8 cellular contexts compared by ENCODE assay signal in genomic region chr2:200963129-200963917, GRCh38. TPM values are rescaled to one million over a fixed set of nuclear protein-coding genes. Genes with fewer than 3 reads are reported as not detected.
DNase-seq lines count a peak whose midpoint lies in the region; ATAC-seq and TF ChIP-seq lines count a peak whose summit lies in the region.

TSS of gene ORC2 (minus strand) at chr2:200963660. CDS start at chr2:200958123, 5,537 bp downstream.

- peak within 1 kb of the TSS; percentile 90 for H3K4me3 Mint-ChIP-seq in activated CD4-positive, alpha-beta T cell treated with anti-CD3 and anti-CD28 coated beads, Interleukin-2, amount 10 ng/mL, durations not matched to agents 24 days and 14 days

- peaks cover 19% of the 10 kb centered on the region for H3K36me3 Mint-ChIP-seq in activated CD4-positive, alpha-beta T cell treated with anti-CD3 and anti-CD28 coated beads, Interleukin-2, amount 10 ng/mL, durations not matched to agents 24 days and 14 days (ENCODE audit: low read depth)

- H3K27ac Mint-ChIP-seq in activated CD4-positive, alpha-beta T cell treated with anti-CD3 and anti-CD28 coated beads, Interleukin-2, amount 10 ng/mL, durations not matched to agents 24 days and 14 days, result peak within 1 kb of the TSS; percentile 96

- TF ChIP-seq CTCF in C4-2B (conservative IDR thresholded peaks at IDR 0.05), result peak; percentile 59

- H3K27me3 Mint-ChIP-seq in activated CD4-positive, alpha-beta T cell treated with anti-CD3 and anti-CD28 coated beads, Interleukin-2, amount 10 ng/mL, durations not matched to agents 24 days and 14 days, result no peaks in the 10 kb centered on the region

- DNase-seq in NCI-H526 treated with DMSO at 0.1 percent for 48 hours (lab: John Stamatoyannopoulos, UW), result peak; percentile 94
- DNase-seq in activated CD4-positive, alpha-beta T cell treated with anti-CD3 and anti-CD28 coated beads, Interleukin-2, amount 10 ng/mL, durations not matched to agents 24 days and 14 days, result peak; percentile 99
- DNase-seq in cortex of kidney (lab: John Stamatoyannopoulos, UW), result peak; percentile 37
- DNase-seq in left colon, result peak; percentile 96 to 97
- peak; percentile 90 for DNase-seq in stimulated activated CD4-positive, alpha-beta T cell treated with anti-CD3 and anti-CD28 coated beads, Interleukin-1b, Interleukin-23, amount 100 ng/mL, for 48 hours

- peak; percentile 91 for ATAC-seq in GM19328 (IDR thresholded peaks at IDR 0.05; ENCODE audit: unreplicated experiment)
- peak; percentile 83 for ATAC-seq in HG03520 (IDR thresholded peaks at IDR 0.05; ENCODE audit: unreplicated experiment)
- ATAC-seq in left colon, result peak; percentile 91

- H3K4me1 Mint-ChIP-seq in activated CD4-positive, alpha-beta T cell treated with anti-CD3 and anti-CD28 coated beads, Interleukin-2, amount 10 ng/mL, durations not matched to agents 24 days and 14 days, result peaks cover 45% of the 10 kb centered on the region

- peak within 1 kb of the TSS; percentile 94 for H3K27ac ChIP-seq in C4-2B

- H3K9me3 Mint-ChIP-seq in activated CD4-positive, alpha-beta T cell treated with anti-CD3 and anti-CD28 coated beads, Interleukin-2, amount 10 ng/mL, durations not matched to agents 24 days and 14 days, result no peaks in the 10 kb centered on the region

- intact Hi-C loops in activated CD4-positive, alpha-beta T cell treated with anti-CD3 and anti-CD28 coated beads, Interleukin-2, amount 10 ng/mL, durations not matched to agents 24 days and 14 days (cut with micrococcal nuclease), result loop anchor here (1.0 to 5.0 kb wide), 6 partner anchors 19 to 219 kb away; partner anchors contain the start of gene CASP10
- intact Hi-C loops in left colon (cut with DNase I, micrococcal nuclease), result loop anchor here in 1 of 2 donors (10.0 kb wide), 1 partner anchor 101 kb away; no protein-coding TSS in a partner anchor

RNA-seq across cellular contexts. Expression of gene ORC2, which starts in this region (rescaled TPM):
- 64.2 and 66.5 TPM in 2 replicates for total RNA-seq in activated CD4-positive, alpha-beta T cell treated with anti-CD3 and anti-CD28 coated beads, Interleukin-2, amount 10 ng/mL, durations not matched to agents 24 days and 14 days
- total RNA-seq in left colon, result 10 to 100 TPM; 25.5 to 26.8 TPM

Comparison
In these comparisons a context has a peak if more than half of its experiments do, and no peak if none do; other contexts are left out.
1. Peak in every context shown above with its lines: DNase-seq, ATAC-seq and H3K27ac ChIP-seq.
2. DNase-seq: peak in every context shown above with its lines; median percentile 99 in activated CD4-positive, alpha-beta T cell treated with anti-CD3 and anti-CD28 coated beads, Interleukin-2, amount 10 ng/mL, durations not matched to agents 24 days and 14 days; 96 in left colon; 94 in NCI-H526 treated with DMSO at 0.1 percent for 48 hours; 90 in stimulated activated CD4-positive, alpha-beta T cell treated with anti-CD3 and anti-CD28 coated beads, Interleukin-1b, Interleukin-23, amount 100 ng/mL, for 48 hours; 37 in cortex of kidney.